Comparison of ENCODE assay signal across 22 cellular contexts in the genomic region with DNA sequence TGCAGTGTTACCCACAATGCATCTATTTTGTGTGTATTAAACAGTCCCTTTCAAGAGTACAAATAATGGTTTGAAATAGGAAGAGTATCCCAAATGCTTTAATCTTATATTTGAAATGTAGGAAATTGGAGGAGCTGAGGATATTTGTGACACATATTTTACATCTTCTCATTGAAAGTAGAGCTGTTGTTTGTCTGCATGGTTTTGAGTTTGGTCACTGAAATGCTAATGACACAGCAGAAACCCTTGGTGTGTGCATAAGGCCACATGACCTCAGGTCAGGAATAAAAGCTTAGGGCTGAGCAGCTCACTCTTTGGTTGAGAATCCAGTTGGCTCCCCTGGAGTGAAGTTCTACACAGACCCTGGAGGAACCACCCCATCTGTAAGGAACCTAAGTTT. TPM values are rescaled to one million over a fixed set of nuclear protein-coding genes. Genes with fewer than 3 reads are reported as not detected.
DNase-seq lines count a peak whose midpoint lies in the region; ATAC-seq and TF ChIP-seq lines count a peak whose summit lies in the region.
"Had no signal": no experiment of that assay in that cellular context is flagged by ENCODE, and none has a peak within 500 bp of the region (broad histone marks: within the 10 kb centered on the region; RNA-seq: fewer than 3 reads in every experiment).

No MANE protein-coding gene starts in this region.

- H3K9me2 ChIP-seq in GM23248 (ENCODE audit: insufficient read depth) (no peaks in the 10 kb centered on the region), PC-9 (ENCODE audit: insufficient read depth) (no peaks in the 10 kb centered on the region)

- intact Hi-C loops in PC-9 (cut with micrococcal nuclease; ENCODE audit: unreplicated experiment), result loop anchor here (2.0 to 5.0 kb wide), 4 partner anchors 41 to 321 kb away; a partner anchor contains a TSS
- intact Hi-C loops in gastrocnemius medialis (cut with DNase I; ENCODE audit: low total_unique reads), result no loop called here

- H3K9ac ChIP-seq in GM23248, result no peak overlapping the region

- CTCF ChIA-PET in PC-9 (lab: Charles Lee), result interaction anchor here (1.0 to 1.3 kb wide), 2 partner anchors 10 to 11 kb away, joined by 3 to 8 read pairs; no protein-coding TSS in a partner anchor

- no peak for TF ChIP-seq CTCF in PC-9 (conservative IDR thresholded peaks at IDR 0.05)
- no peak for TF ChIP-seq CTCF in fibroblast of villous mesenchyme (IDR thresholded peaks at IDR 0.05; ENCODE audit: insufficient read depth, low read depth, low read length)
- TF ChIP-seq CTCF in gastrocnemius medialis (IDR thresholded peaks at IDR 0.05 in 4 of 5, conservative IDR thresholded peaks at IDR 0.05 in 1 of 5), result no peak

- H3K4me2 ChIP-seq in GM23248 (ENCODE audit: unreplicated experiment) (no peak overlapping the region), PC-9 (peak overlapping the region; percentile 71)

- H3F3A ChIP-seq in GM23248 (ENCODE audit: insufficient read depth), result peaks cover 25% of the 10 kb centered on the region
- H3F3A ChIP-seq in PC-9 (ENCODE audit: insufficient read depth, low read depth), result peaks cover 49% of the 10 kb centered on the region

- H3K27me3 ChIP-seq in GM23248 (replicated peaks; ENCODE audit: insufficient read depth) (no peaks in the 10 kb centered on the region), PC-9 (ENCODE audit: insufficient read depth, low read depth) (no peaks in the 10 kb centered on the region), gastrocnemius medialis (no peaks in the 10 kb centered on the region)
- H3K27me3 ChIP-seq: vagina had no signal

- H3K9me3 ChIP-seq in GM23248 (ENCODE audit: low read depth) (no peaks in the 10 kb centered on the region), PC-9 (ENCODE audit: insufficient read depth, low read depth) (no peaks in the 10 kb centered on the region; the same call in 1 of the 2 replicates), gastrocnemius medialis (no peaks in the 10 kb centered on the region)
- H3K9me3 ChIP-seq: vagina had no signal

- H3K27ac ChIP-seq in GM23248 (no peak overlapping the region), PC-9 (peak overlapping the region; percentile 93), gastrocnemius medialis (peak overlapping the region; percentile 53 to 94 (median 78))
- H3K27ac ChIP-seq: vagina had no signal

- no peak overlapping the region for H2AFZ ChIP-seq in GM23248
- no peak overlapping the region for H2AFZ ChIP-seq in PC-9

- no peaks in the 10 kb centered on the region for H4K20me1 ChIP-seq in GM23248 (ENCODE audit: insufficient read depth)
- H4K20me1 ChIP-seq in PC-9 (ENCODE audit: insufficient read depth), result no peaks in the 10 kb centered on the region

- H3K36me3 ChIP-seq in GM23248 (ENCODE audit: low read depth), result no peaks in the 10 kb centered on the region
- no peaks in the 10 kb centered on the region for H3K36me3 ChIP-seq in PC-9 (ENCODE audit: low read depth)
- no peaks in the 10 kb centered on the region for H3K36me3 ChIP-seq in gastrocnemius medialis
- H3K36me3 ChIP-seq: vagina had no signal

- no peaks in the 10 kb centered on the region for H3K79me2 ChIP-seq in GM23248 (ENCODE audit: insufficient read depth)
- peaks cover 58% of the 10 kb centered on the region for H3K79me2 ChIP-seq in PC-9 (ENCODE audit: low read depth)

- H3K4me1 ChIP-seq in GM23248 (ENCODE audit: insufficient read depth), result peaks cover 28% of the 10 kb centered on the region
- H3K4me1 ChIP-seq in PC-9 (replicated peaks; ENCODE audit: insufficient read depth), result peaks cover 67% of the 10 kb centered on the region
- peaks cover 82 to 91% of the 10 kb centered on the region in 2 donors for H3K4me1 ChIP-seq in gastrocnemius medialis

- no TSS peak for BruUV-seq in PC-9 (replicated peaks; lab: Mats Ljungman, UMichigan)

- POLR2A ChIA-PET in PC-9 (lab: Charles Lee; ENCODE audit: unreplicated experiment), result interaction anchor here (0.6 to 1.1 kb wide), 3 partner anchors 10 to 55 kb away, joined by 3 to 4 read pairs (median 3); no protein-coding TSS in a partner anchor

- peak in 1 of 2 donors; percentile 39 for TF ChIP-seq POLR2A in gastrocnemius medialis (IDR thresholded peaks at IDR 0.05)

- H3K4me3 ChIP-seq in GM23248 (no peak overlapping the region), PC-9 (0 out of 2 replicates have a peak overlapping the region, but pooled peaks have one; percentile 6), fibroblast of villous mesenchyme (ENCODE audit: low read depth, low read length) (no peak overlapping the region), gastrocnemius medialis (no peak overlapping the region)
- H3K4me3 ChIP-seq: vagina had no signal

- ATAC-seq in gastrocnemius medialis, result peak in 1 of 2 donors; percentile 28
- ATAC-seq in GM19023 (IDR thresholded peaks at IDR 0.05; ENCODE audit: unreplicated experiment), result no peak
- ATAC-seq: naive thymus-derived CD4-positive, alpha-beta T cell; Right ventricle myocardium inferior; T-cell had no signal

- in situ Hi-C loops in GM23248 (cut with MboI), result no loop called here
- in situ Hi-C loops in gastrocnemius medialis (cut with MboI; ENCODE audit: low sequenced_read_pairs in 4 of 4), result no loop called here

- DNase-seq in GM23248, result peak; percentile 30
- DNase-seq in PC-9, result peak; percentile 13 to 86
- DNase-seq in fibroblast of villous mesenchyme (ENCODE audit: low read depth), result peak; percentile 10
- DNase-seq in gastrocnemius medialis, result no peak
- no peak for DNase-seq in stimulated activated CD4-positive, alpha-beta T cell treated with anti-CD3 and anti-CD28 coated beads, Interleukin-12 subunit alpha, Interleukin-12 subunit beta, amount 100 ng/mL, for 4 hours
- no peak for DNase-seq in NCI-H524 treated with DMSO at 0.1 percent for 48 hours (lab: John Stamatoyannopoulos, UW)
- no peak for DNase-seq in NCI-H748 (lab: John Stamatoyannopoulos, UW; ENCODE audit: unreplicated experiment)
- DNase-seq: activated CD4-positive, alpha-beta T cell treated with anti-CD3 and anti-CD28 coated beads, Interleukin-2, amount 10 ng/mL, durations not matched to agents 7 days and 5 days; aorta; CD4-positive, alpha-beta T cell; DMS79; KG1; naive thymus-derived CD4-positive, alpha-beta T cell; NCI-H1048; NCI-H2029; NCI-H446; posterior cingulate gyrus; stimulated activated CD4-positive, alpha-beta T cell treated with anti-CD3 and anti-CD28 coated beads, Interleukin-4, amount 100 ng/mL, for 4 hours; T-cell had no signal

RNA-seq across cellular contexts. Expression of a gene that starts 49.8 kb away (rescaled TPM):
- 5.1 and 5.7 TPM in 2 replicates for total RNA-seq in GM23248 (2014; rRNA removed; shearing (Covaris generic))
- polyA plus RNA-seq in GM23248 (2016; fragmentation: Nextera tagmentation; extraction: Ambion mirVana), result 11.3 and 12.3 TPM in 2 replicates
- 184 and 203 TPM in 2 replicates for total RNA-seq in PC-9 (2021)
- 9.7 and 9.9 TPM in 2 replicates for total RNA-seq in fibroblast of villous mesenchyme
- 100 to 1,000 TPM in 3 of 4 donors, 10 to 100 TPM in 1; 47.6 to 152 (median 123) TPM for total RNA-seq in gastrocnemius medialis
- total RNA-seq: activated CD4-positive, alpha-beta T cell treated with anti-CD3 and anti-CD28 coated beads, Interleukin-2, amount 10 ng/mL, durations not matched to agents 7 days and 5 days; CD4-positive, alpha-beta T cell had no signal

Comparison
In these comparisons a context has a peak if more than half of its experiments do, and no peak if none do; other contexts are left out.
1. DNase-seq: peak in GM23248 (single experiment), PC-9 (2 of 2) and fibroblast of villous mesenchyme (single experiment); none in gastrocnemius medialis (0 of 2), stimulated activated CD4-positive, alpha-beta T cell treated with anti-CD3 and anti-CD28 coated beads, Interleukin-12 subunit alpha, Interleukin-12 subunit beta, amount 100 ng/mL, for 4 hours (single experiment), NCI-H524 treated with DMSO at 0.1 percent for 48 hours (single experiment) and NCI-H748 (single experiment).